11 cellular contexts compared by ENCODE assay signal in the genomic region with DNA sequence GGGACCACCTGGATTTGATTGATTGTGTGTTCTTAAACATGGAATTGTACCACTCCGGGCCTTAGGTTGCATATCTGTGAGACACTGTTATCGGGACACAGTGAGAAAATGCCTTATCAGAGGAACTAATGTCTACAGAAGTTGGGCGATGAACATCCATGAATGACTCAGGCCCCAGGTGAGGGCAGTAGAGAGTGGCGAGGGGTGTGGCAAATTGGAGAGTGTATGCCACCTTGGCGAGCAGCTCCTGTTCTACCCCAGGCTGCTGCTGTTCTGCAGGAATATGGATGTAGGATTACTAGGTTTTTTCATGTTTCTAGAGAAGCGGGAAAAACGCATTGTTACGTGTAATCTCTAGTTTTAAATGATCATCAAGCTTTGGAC. TPM values are rescaled to one million over a fixed set of nuclear protein-coding genes. Genes with fewer than 3 reads are reported as not detected.
DNase-seq lines count a peak whose midpoint lies in the region; ATAC-seq and TF ChIP-seq lines count a peak whose summit lies in the region.
"Had no signal": no experiment of that assay in that cellular context is flagged by ENCODE, and none has a peak within 500 bp of the region (broad histone marks: within the 10 kb centered on the region; RNA-seq: fewer than 3 reads in every experiment).

No MANE protein-coding gene starts in this region.

- H3F3A ChIP-seq in MM.1S (ENCODE audit: insufficient read depth, low read length), result peaks cover 9% of the 10 kb centered on the region; the same call in 1 of the 2 replicates

- H4K20me1 ChIP-seq in MM.1S (ENCODE audit: insufficient read depth, low read length), result no peaks in the 10 kb centered on the region

- H3K4me1 ChIP-seq in MM.1S (ENCODE audit: low read length), result peaks cover 14% of the 10 kb centered on the region

- no peak overlapping the region for H2AFZ ChIP-seq in MM.1S (ENCODE audit: low read length)

- no peaks in the 10 kb centered on the region for H3K9me3 ChIP-seq in MM.1S (replicated peaks; ENCODE audit: insufficient read depth, low read length)

- no peaks in the 10 kb centered on the region for H3K9me2 ChIP-seq in MM.1S (replicated peaks; ENCODE audit: insufficient read depth, low read length)

- TF ChIP-seq CTCF in MM.1S (IDR thresholded peaks at IDR 0.05; ENCODE audit: low read length), result peak; percentile 23
- peak; percentile 18 for TF ChIP-seq CTCF in epithelial cell of proximal tubule (conservative IDR thresholded peaks at IDR 0.05; ENCODE audit: low read depth, low read length)

- H3K4me3 ChIP-seq in MM.1S (ENCODE audit: low read length), result no peak overlapping the region
- H3K4me3 ChIP-seq in epithelial cell of proximal tubule (ENCODE audit: low read depth, low read length), result no peak overlapping the region

- DNase-seq in NCI-H510A treated with DMSO at 0.1 percent for 48 hours (lab: John Stamatoyannopoulos, UW) (peak; percentile 17), NCI-H510A (lab: John Stamatoyannopoulos, UW) (no peak), MM.1S (no peak), epithelial cell of proximal tubule (ENCODE audit: low read depth) (no peak), mesenteric fat pad (ENCODE audit: low spot score) (no peak), NCI-H2227 treated with DMSO at 0.1 percent for 48 hours (lab: John Stamatoyannopoulos, UW) (no peak)
- DNase-seq: effector CD8-positive, alpha-beta T cell; NCI-H1092 treated with DMSO at 0.1 percent for 48 hours; occipital lobe had no signal

- H3K79me2 ChIP-seq in MM.1S (ENCODE audit: low read length), result no peaks in the 10 kb centered on the region

- H3K4me2 ChIP-seq in MM.1S (ENCODE audit: low read depth, low read length), result no peak overlapping the region

- no peak for TF ChIP-seq POLR2A in GM18505 (IDR thresholded peaks at IDR 0.05; ENCODE audit: borderline replicate concordance, extremely low read depth, insufficient read depth, insufficient read length)

- no peaks in the 10 kb centered on the region for H3K36me3 ChIP-seq in MM.1S (replicated peaks; ENCODE audit: insufficient read depth, low read length)

- H3K27me3 ChIP-seq in MM.1S (replicated peaks; ENCODE audit: insufficient read depth, low read length), result no peaks in the 10 kb centered on the region

- ATAC-seq in GM18505 (IDR thresholded peaks at IDR 0.05; ENCODE audit: unreplicated experiment), result peak; percentile 29
- ATAC-seq in HG03565 (IDR thresholded peaks at IDR 0.05; ENCODE audit: unreplicated experiment), result no peak

- no peak overlapping the region for H3K9ac ChIP-seq in MM.1S (ENCODE audit: low read length)

- peak overlapping the region; percentile 70; the same call in 1 of the 2 replicates for H3K27ac ChIP-seq in MM.1S (ENCODE audit: low read length)

RNA-seq across cellular contexts. Expression of gene CLEC16A, which starts 38.8 kb away (rescaled TPM):
- total RNA-seq in epithelial cell of proximal tubule (11.3 and 15.6 TPM in 2 replicates), mesenteric fat pad (27.5 TPM)

RNA-seq across cellular contexts. Expression of gene DEXI, which starts 40.9 kb away (rescaled TPM):
- total RNA-seq in epithelial cell of proximal tubule (43.9 and 63.4 TPM in 2 replicates), mesenteric fat pad (41.6 TPM)
